ENCODE assay signal across 7 cellular contexts in genomic region chr1:98644510-98644909, GRCh38.
"Had no signal": no experiment of that assay in that cellular context is flagged by ENCODE, and none has a peak within 500 bp of the region (broad histone marks: within the 10 kb centered on the region; RNA-seq: fewer than 3 reads in every experiment).

No MANE protein-coding gene starts in this region.

- ATAC-seq: HepG2 had no signal

- DNase-seq: IMR-90, KBM-7, KG1 had no signal

- H3K9ac ChIP-seq: KMS-11 had no signal

- H3K4me2 ChIP-seq: KMS-11 had no signal

- H3K27ac ChIP-seq: HL-60, KMS-11 had no signal

- FAIRE-seq: HepG2, HTR-8/SVneo had no signal
